Comparison of ENCODE assay signal across 26 cellular contexts in the genomic region with DNA sequence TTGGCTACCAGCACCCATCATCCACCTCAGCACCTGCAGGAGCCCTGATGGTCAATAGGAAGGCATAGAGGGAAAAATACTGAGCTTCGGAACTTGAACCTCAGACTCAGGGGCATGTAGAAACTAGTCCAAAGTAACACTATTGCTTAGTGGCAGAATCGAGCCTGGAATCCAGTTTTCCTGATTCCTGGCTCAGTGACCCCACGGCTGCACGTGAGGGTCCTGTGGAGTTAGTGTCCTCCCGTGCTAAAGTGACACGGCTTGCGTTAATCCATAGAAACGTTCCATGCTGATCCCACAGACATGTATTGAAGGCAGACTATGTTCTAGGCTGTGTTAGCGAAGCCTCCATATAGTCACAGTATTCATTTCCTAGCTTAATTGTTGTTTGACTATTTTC.
DNase-seq lines count a peak whose midpoint lies in the region; ATAC-seq and TF ChIP-seq lines count a peak whose summit lies in the region.
"Had no signal": no experiment of that assay in that cellular context is flagged by ENCODE, and none has a peak within 500 bp of the region (broad histone marks: within the 10 kb centered on the region; RNA-seq: fewer than 3 reads in every experiment).

No MANE protein-coding gene starts in this region.

- H2BK5ac ChIP-seq in mesendoderm (ENCODE audit: low read length) = no peak overlapping the region

- DNase-seq in GM23338 (ENCODE audit: low spot score) (no peak), endodermal cell (no peak), mesendoderm (no peak), esophagus squamous epithelium (lab: John Stamatoyannopoulos, UW) (no peak), kidney glomerular epithelial cell (lab: John Stamatoyannopoulos, UW) (no peak), foreskin fibroblast (no peak), NCI-H2171 treated with DMSO at 0.1 percent for 48 hours (lab: John Stamatoyannopoulos, UW) (no peak)
- DNase-seq: 8988T; ACHN; BE2C; C1 segment of cervical spinal cord; CD4-positive, alpha-beta memory T cell; CD4-positive, CD25-positive, alpha-beta regulatory T cell; CD8-positive, alpha-beta memory T cell; COR-L47; DMS 273 treated with DMSO at 0.1 percent for 48 hours; DMS153; DMS53; DMS79; DND-41; EL; GDM1 had no signal

- H3K4me2 ChIP-seq in GM23338 (no peak overlapping the region), mesendoderm (ENCODE audit: low read length) (no peak overlapping the region)
- H3K4me2 ChIP-seq: BLaER1 had no signal

- H3K4me3 ChIP-seq in GM23338 = peak overlapping the region; percentile 26; the same call in 1 of the 2 replicates
- H3K4me3 ChIP-seq in HUES48 (ENCODE audit: low read depth, low read length) = 0 out of 2 replicates have a peak overlapping the region, but pooled peaks have one; percentile 6
- H3K4me3 ChIP-seq in endodermal cell (ENCODE audit: low read length) = peak overlapping the region; percentile 2
- H3K4me3 ChIP-seq in mesendoderm (ENCODE audit: low read length) = peak overlapping the region; percentile 17
- H3K4me3 ChIP-seq in esophagus squamous epithelium = no peak overlapping the region
- no peak overlapping the region for H3K4me3 ChIP-seq in foreskin fibroblast (ENCODE audit: low read depth in 1 of 2, low read length in 2 of 2)
- H3K4me3 ChIP-seq: BLaER1, GM12878 had no signal

- no peak overlapping the region for H2AK5ac ChIP-seq in mesendoderm (ENCODE audit: low read length)

- TF ChIP-seq POLR2A in esophagus squamous epithelium (IDR thresholded peaks at IDR 0.05) = no peak

- H3K79me1 ChIP-seq in mesendoderm (ENCODE audit: low read length) = no peaks in the 10 kb centered on the region

- 64 to 79% methylated on average over 9 of the region's 9 CpGs for whole genome bisulfite sequencing in endodermal cell (ENCODE audit: insufficient coverage in 1 of 2, insufficient read length in 1 of 2), 2 experiments
- no CpG with 5 or more reads among the region's 9 CpGs for WGBS in mesendoderm (ENCODE audit: extremely low coverage, insufficient coverage, low lambda C conversion rate)
- WGBS in esophagus squamous epithelium, 2 donors = 61 to 64% methylated on average over 9 of the region's 9 CpGs

- ATAC-seq in GM23338 = no peak
- ATAC-seq: GM12878 had no signal

- H3K36me3 ChIP-seq in GM23338 (ENCODE audit: insufficient read depth) = peaks cover 11% of the 10 kb centered on the region
- H3K36me3 ChIP-seq in HUES48 (ENCODE audit: control insufficient read depth, insufficient read depth, low read length) = no peaks in the 10 kb centered on the region
- H3K36me3 ChIP-seq in endodermal cell (ENCODE audit: control insufficient read depth, insufficient read depth, low read length) = no peaks in the 10 kb centered on the region
- no peaks in the 10 kb centered on the region for H3K36me3 ChIP-seq in mesendoderm (ENCODE audit: control insufficient read depth, insufficient read depth, low read length)
- H3K36me3 ChIP-seq in esophagus squamous epithelium = no peaks in the 10 kb centered on the region
- H3K36me3 ChIP-seq: BE2C, BLaER1 had no signal

- no peaks in the 10 kb centered on the region for H4K20me1 ChIP-seq in GM23338 (replicated peaks; ENCODE audit: insufficient read depth)
- H4K20me1 ChIP-seq: BLaER1 had no signal

- H3K9me3 ChIP-seq in HUES48 (ENCODE audit: control insufficient read depth, insufficient read depth, low read length) (peaks cover 98% of the 10 kb centered on the region), endodermal cell (ENCODE audit: control insufficient read depth, low read length) (peaks cover 97% of the 10 kb centered on the region), esophagus squamous epithelium (peaks cover 0 to 50% (median 17%) of the 10 kb centered on the region in 3 donors)
- H3K9me3 ChIP-seq: BE2C had no signal

- no peak overlapping the region for H3K18ac ChIP-seq in mesendoderm (ENCODE audit: low read length)

- H3K9me3 Mint-ChIP-seq in GM23338 (peaks cover 22% of the 10 kb centered on the region; the same call in 2 of the 3 replicates), endodermal cell (peaks cover 22% of the 10 kb centered on the region)

- H3K4me1 Mint-ChIP-seq in GM23338 (no peaks in the 10 kb centered on the region), endodermal cell (no peaks in the 10 kb centered on the region)
- H3K4me1 Mint-ChIP-seq: CD14-positive monocyte; CD4-positive, alpha-beta memory T cell; CD4-positive, CD25-positive, alpha-beta regulatory T cell; CD8-positive, alpha-beta memory T cell had no signal

- H3K56ac ChIP-seq in mesendoderm (ENCODE audit: low read length) = no peak overlapping the region

- H3K23ac ChIP-seq in mesendoderm (ENCODE audit: low read length) = no peak overlapping the region

- H3K9me2 ChIP-seq in GM23338 (ENCODE audit: insufficient read depth) = no peaks in the 10 kb centered on the region

- H2BK120ac ChIP-seq in mesendoderm (ENCODE audit: low read depth, low read length) = no peak overlapping the region

- no peak overlapping the region for H3K4ac ChIP-seq in mesendoderm (ENCODE audit: low read depth, low read length)

- H3K79me2 ChIP-seq in GM23338 (replicated peaks; ENCODE audit: insufficient read depth) (no peaks in the 10 kb centered on the region), mesendoderm (ENCODE audit: control insufficient read depth, insufficient read depth, low read length) (no peaks in the 10 kb centered on the region)

- H4K8ac ChIP-seq in mesendoderm (ENCODE audit: low read depth, low read length) = no peak overlapping the region

- no peak overlapping the region for H4K5ac ChIP-seq in mesendoderm (ENCODE audit: low read length)

- H3K4me3 Mint-ChIP-seq in GM23338 = no peak overlapping the region
- H3K4me3 Mint-ChIP-seq in endodermal cell = no peak overlapping the region
- H3K4me3 Mint-ChIP-seq: CD14-positive monocyte; CD4-positive, CD25-positive, alpha-beta regulatory T cell; CD8-positive, alpha-beta memory T cell had no signal

- no peak overlapping the region for H3K9ac ChIP-seq in HUES48 (ENCODE audit: low read depth, low read length)
- H3K9ac ChIP-seq in endodermal cell (ENCODE audit: extremely low read depth, low read length, poor library complexity, severe bottlenecking) = no peak overlapping the region
- no peak overlapping the region for H3K9ac ChIP-seq in mesendoderm (ENCODE audit: low read length)
- H3K9ac ChIP-seq: BLaER1 had no signal

- H3K27ac Mint-ChIP-seq in GM23338 = no peak overlapping the region
- no peak overlapping the region for H3K27ac Mint-ChIP-seq in endodermal cell
- H3K27ac Mint-ChIP-seq: CD14-positive monocyte; CD4-positive, alpha-beta memory T cell; CD4-positive, CD25-positive, alpha-beta regulatory T cell; CD8-positive, alpha-beta memory T cell had no signal

- intact Hi-C loops in esophagus squamous epithelium (cut with DNase I) = no loop called here

- no peaks in the 10 kb centered on the region for H3K4me1 ChIP-seq in GM23338 (ENCODE audit: insufficient read depth)
- H3K4me1 ChIP-seq in HUES48 (ENCODE audit: control insufficient read depth, insufficient read depth, low read length) = no peaks in the 10 kb centered on the region
- H3K4me1 ChIP-seq in endodermal cell (ENCODE audit: control insufficient read depth, insufficient read depth, low read length) = no peaks in the 10 kb centered on the region
- H3K4me1 ChIP-seq in mesendoderm (ENCODE audit: control insufficient read depth, low read depth, low read length) = no peaks in the 10 kb centered on the region
- no peaks in the 10 kb centered on the region for H3K4me1 ChIP-seq in esophagus squamous epithelium
- H3K4me1 ChIP-seq: BE2C, BLaER1 had no signal

- no peak for TF ChIP-seq CTCF in GM23338 (conservative IDR thresholded peaks at IDR 0.05; ENCODE audit: low read depth in 2 of 2)
- TF ChIP-seq CTCF in endodermal cell (conservative IDR thresholded peaks at IDR 0.05) = no peak
- no peak for TF ChIP-seq CTCF in esophagus squamous epithelium (IDR thresholded peaks at IDR 0.05)
- no peak for TF ChIP-seq CTCF in foreskin fibroblast (IDR thresholded peaks at IDR 0.05; ENCODE audit: low read depth, low read length)

- H2BK15ac ChIP-seq in mesendoderm (replicated peaks; ENCODE audit: low read depth) = no peak overlapping the region

- H3K36me3 Mint-ChIP-seq in GM23338 (ENCODE audit: low read depth) = peaks cover 46% of the 10 kb centered on the region
- peaks cover 1% of the 10 kb centered on the region for H3K36me3 Mint-ChIP-seq in endodermal cell (ENCODE audit: low read depth)
- H3K36me3 Mint-ChIP-seq: CD14-positive monocyte; CD4-positive, alpha-beta memory T cell had no signal

- H2AFZ ChIP-seq in GM23338 = no peak overlapping the region

- no peaks in the 10 kb centered on the region for H3F3A ChIP-seq in GM23338 (replicated peaks; ENCODE audit: low read depth)

- H3K27me3 Mint-ChIP-seq in GM23338 (ENCODE audit: insufficient read depth, low read depth, poor library complexity) (peaks cover 8% of the 10 kb centered on the region), endodermal cell (ENCODE audit: insufficient read depth) (no peaks in the 10 kb centered on the region)
- H3K27me3 Mint-ChIP-seq: CD4-positive, alpha-beta memory T cell; CD4-positive, CD25-positive, alpha-beta regulatory T cell; CD8-positive, alpha-beta memory T cell had no signal

- H3K27me3 ChIP-seq in GM23338 (ENCODE audit: insufficient read depth) (no peaks in the 10 kb centered on the region; the same call in 1 of the 2 replicates), HUES48 (ENCODE audit: control insufficient read depth, insufficient read depth, low read length) (no peaks in the 10 kb centered on the region), endodermal cell (ENCODE audit: control insufficient read depth, insufficient read depth, low read length, poor library complexity, severe bottlenecking) (no peaks in the 10 kb centered on the region), mesendoderm (ENCODE audit: insufficient read depth, low read length, poor library complexity) (no peaks in the 10 kb centered on the region), esophagus squamous epithelium (no peaks in the 10 kb centered on the region)
- H3K27me3 ChIP-seq: BE2C, BLaER1 had no signal

- H3K27ac ChIP-seq in GM23338 (ENCODE audit: low read depth) = no peak overlapping the region
- H3K27ac ChIP-seq in HUES48 (ENCODE audit: low read depth, low read length) = no peak overlapping the region
- H3K27ac ChIP-seq in endodermal cell (ENCODE audit: low read depth, low read length) = no peak overlapping the region
- H3K27ac ChIP-seq in mesendoderm (ENCODE audit: low read depth, low read length) = no peak overlapping the region
- no peak overlapping the region for H3K27ac ChIP-seq in esophagus squamous epithelium
- H3K27ac ChIP-seq: BLaER1 had no signal

TF ChIP-seq in GM23338, 12 proteins besides CTCF, POLR2A, EP300 and RAD21 (continues in another document):
- no peak for TF ChIP-seq CREB1 (CRISPR knock-in tag; IDR thresholded peaks at IDR 0.05; ENCODE audit: low read depth)
- no peak for TF ChIP-seq JUNB (IDR thresholded peaks at IDR 0.05; ENCODE audit: unreplicated experiment)
- no peak for TF ChIP-seq EZH2 (IDR thresholded peaks at IDR 0.05; ENCODE audit: low read depth, unreplicated experiment)
- TF ChIP-seq ZNF114 (CRISPR knock-in tag; IDR thresholded peaks at IDR 0.05) = no peak
- no peak for TF ChIP-seq ZNF331 (CRISPR knock-in tag; IDR thresholded peaks at IDR 0.05; ENCODE audit: low read depth)
- no peak for TF ChIP-seq STAT1 (IDR thresholded peaks at IDR 0.05; ENCODE audit: unreplicated experiment)

Comparison
In these comparisons a context has a peak if more than half of its experiments do, and no peak if none do; other contexts are left out.
1. H3K4me3 ChIP-seq: peak in GM23338 (single experiment), HUES48 (single experiment), endodermal cell (single experiment) and mesendoderm (single experiment); none in esophagus squamous epithelium (0 of 4) and foreskin fibroblast (0 of 2).